ENCODE assay signal across 32 cellular contexts in genomic region chr2:215205787-215206186, GRCh38.
"Had no signal": no experiment of that assay in that cellular context is flagged by ENCODE, and none has a peak within 500 bp of the region (broad histone marks: within the 10 kb centered on the region; RNA-seq: fewer than 3 reads in every experiment).

No MANE protein-coding gene starts in this region.

- H3K4me3 ChIP-seq: MG63, PC-9, SJCRH30, SK-N-MC had no signal

- DNase-seq: Kasumi-1, MG63, NCI-H1048, NCI-H1105, NCI-H1417, NCI-H1436, NCI-H146, NCI-H1694, NCI-H187, NCI-H1930, NCI-H2029 treated with DMSO at 0.1 percent for 48 hours, NCI-H2081 treated with DMSO at 0.1 percent for 48 hours, NCI-H2107, NCI-H2171, NCI-H226, NCI-H446 treated with DMSO at 0.1 percent for 48 hours, NCI-H510A, NCI-H524, NCI-H526, NCI-H69, NCI-H748 treated with DMSO at 0.1 percent for 48 hours, NCI-H82, PC-9, SHP77, SIG-M5, SJCRH30, T-cell had no signal

- H3K27me3 ChIP-seq: MG63, SJCRH30 had no signal

- H3K4me1 ChIP-seq: SJCRH30 had no signal

- H2AFZ ChIP-seq: PC-9 had no signal

- ATAC-seq: Panc1, Right ventricle myocardium inferior, SK-N-SH treated with all-trans-retinoic acid at 6 μM for 48 hours, T-cell had no signal

- H3K9me3 ChIP-seq: SJCRH30 had no signal

- H3K36me3 ChIP-seq: MG63, SJCRH30 had no signal

- H3K27ac ChIP-seq: PC-9, RWPE1, SJCRH30, SK-N-MC had no signal

- H3K4me2 ChIP-seq: PC-9 had no signal
